ENCODE assay signal across 11 cellular contexts in genomic region chr3:30650348-30650995, GRCh38. TPM values are rescaled to one million over a fixed set of nuclear protein-coding genes. Genes with fewer than 3 reads are reported as not detected.
A peak's percentile ranks its signal among the peaks of the same experiment; 100 is the strongest.
DNase-seq lines count a peak whose midpoint lies in the region; ATAC-seq and TF ChIP-seq lines count a peak whose summit lies in the region.
"Had no signal": no experiment of that assay in that cellular context is flagged by ENCODE, and none has a peak within 500 bp of the region (broad histone marks: within the 10 kb centered on the region; RNA-seq: fewer than 3 reads in every experiment).

No MANE protein-coding gene starts in this region.

- H3K9ac ChIP-seq in rectal smooth muscle tissue (ENCODE audit: low read length), result no peak overlapping the region
- H3K9ac ChIP-seq: GM23248 had no signal

- peak overlapping the region; percentile 70 to 94 (median 83) for H3K27ac Mint-ChIP-seq in CD4-positive, alpha-beta memory T cell
- H3K27ac Mint-ChIP-seq in IgD-negative memory B cell (peak overlapping the region; percentile 17 to 65 (median 64)), chondrocyte (ENCODE audit: unreplicated experiment) (peak overlapping the region; percentile 98)

- no peaks in the 10 kb centered on the region for H3K27me3 ChIP-seq in CD4-positive, alpha-beta memory T cell (ENCODE audit: insufficient read depth, low read length)
- no peaks in the 10 kb centered on the region for H3K27me3 ChIP-seq in rectal smooth muscle tissue (ENCODE audit: control insufficient read depth, insufficient read depth, low read length)

- DNase-seq in CD4-positive, alpha-beta memory T cell, result no peak
- DNase-seq in chondrocyte (ENCODE audit: low spot score) (no peak), GM20000 (ENCODE audit: low spot score) (no peak)
- DNase-seq: GM23248; hippocampal formation; mesendoderm; stimulated activated CD4-positive, alpha-beta T cell treated with anti-CD3 and anti-CD28 coated beads, Interleukin-4, amount 100 ng/mL, for 24 hours had no signal

- peaks cover 0 to 2% (median 0%) of the 10 kb centered on the region in 8 donors for H3K9me3 Mint-ChIP-seq in CD4-positive, alpha-beta memory T cell
- no peaks in the 10 kb centered on the region for H3K9me3 Mint-ChIP-seq in IgD-negative memory B cell
- peaks cover 3% of the 10 kb centered on the region for H3K9me3 Mint-ChIP-seq in chondrocyte (ENCODE audit: low read depth)

- ATAC-seq in HG03045 (IDR thresholded peaks at IDR 0.05; ENCODE audit: unreplicated experiment) (no peak), HG02642 (IDR thresholded peaks at IDR 0.05; ENCODE audit: poor library complexity, unreplicated experiment) (no peak)

- peaks cover 86 to 95% of the 10 kb centered on the region in 2 donors for H3K36me3 Mint-ChIP-seq in CD4-positive, alpha-beta memory T cell
- H3K36me3 Mint-ChIP-seq in IgD-negative memory B cell (peaks cover 18% of the 10 kb centered on the region), chondrocyte (ENCODE audit: low read depth) (peaks cover 25% of the 10 kb centered on the region)

- H3K27ac ChIP-seq in CD4-positive, alpha-beta memory T cell (ENCODE audit: low read depth, low read length), result no peak overlapping the region
- H3K27ac ChIP-seq in rectal smooth muscle tissue (ENCODE audit: low read depth, low read length), result peak overlapping the region; percentile 46
- H3K27ac ChIP-seq: GM23248 had no signal

- peaks cover 99% of the 10 kb centered on the region for H3K4me1 ChIP-seq in CD4-positive, alpha-beta memory T cell (ENCODE audit: insufficient read depth, low read length)
- peaks cover 18% of the 10 kb centered on the region for H3K4me1 ChIP-seq in rectal smooth muscle tissue (ENCODE audit: control insufficient read depth, insufficient read depth, low read length)

- peak overlapping the region in 5 of 8 donors; percentile 2 to 73 (median 45) for H3K4me3 Mint-ChIP-seq in CD4-positive, alpha-beta memory T cell
- H3K4me3 Mint-ChIP-seq in IgD-negative memory B cell, result peak overlapping the region; percentile 21 to 76 (median 42)
- H3K4me3 Mint-ChIP-seq in chondrocyte (ENCODE audit: unreplicated experiment), result no peak overlapping the region

- H3K36me3 ChIP-seq in CD4-positive, alpha-beta memory T cell (ENCODE audit: insufficient read depth, low read length), result peaks cover 49% of the 10 kb centered on the region
- H3K36me3 ChIP-seq in rectal smooth muscle tissue (ENCODE audit: control insufficient read depth, insufficient read depth, low read length), result peaks cover 35% of the 10 kb centered on the region

- intact Hi-C loops in CD4-positive, alpha-beta memory T cell (cut with micrococcal nuclease), result no loop called here

- no peaks in the 10 kb centered on the region for H3K27me3 Mint-ChIP-seq in CD4-positive, alpha-beta memory T cell
- H3K27me3 Mint-ChIP-seq in IgD-negative memory B cell, result no peaks in the 10 kb centered on the region
- H3K27me3 Mint-ChIP-seq in chondrocyte (ENCODE audit: low read depth), result no peaks in the 10 kb centered on the region

- no peaks in the 10 kb centered on the region for H3K9me3 ChIP-seq in CD4-positive, alpha-beta memory T cell (ENCODE audit: control insufficient read depth in 1 of 2, low read length in 2 of 2)

- CTCF ChIA-PET in CD4-positive, alpha-beta memory T cell (lab: Charles Lee; ENCODE audit: partially characterized antibody), result interaction anchor here (0.9 to 1.0 kb wide), 2 partner anchors 21 to 43 kb away, joined by 3 to 4 read pairs; no protein-coding TSS in a partner anchor

- peaks cover 71 to 97% (median 89%) of the 10 kb centered on the region in 4 donors for H3K4me1 Mint-ChIP-seq in CD4-positive, alpha-beta memory T cell
- H3K4me1 Mint-ChIP-seq in IgD-negative memory B cell (peaks cover 51 to 70% (median 60%) of the 10 kb centered on the region in 3 donors), chondrocyte (ENCODE audit: low read depth) (peaks cover 40% of the 10 kb centered on the region)

- H3K4me3 ChIP-seq in CD4-positive, alpha-beta memory T cell (ENCODE audit: low read length in 2 of 2), result no peak overlapping the region
- H3K4me3 ChIP-seq in rectal smooth muscle tissue (ENCODE audit: low read length), result no peak overlapping the region
- H3K4me3 ChIP-seq: GM23248 had no signal

- TF ChIP-seq CTCF in chondrocyte (IDR thresholded peaks at IDR 0.05), result no peak
- no peak for TF ChIP-seq CTCF in GM20000 (IDR thresholded peaks at IDR 0.05; ENCODE audit: extremely low read depth, missing control alignments)

- POLR2A ChIA-PET in CD4-positive, alpha-beta memory T cell (lab: Charles Lee; ENCODE audit: partially characterized antibody), result interaction anchor here (1.1 to 20.9 kb wide), 6 partner anchors 8 to 44 kb away, joined by 3 to 580 read pairs (median 5); partner anchors contain the start of gene TGFBR2

RNA-seq across cellular contexts. Expression of gene TGFBR2, which starts 44.1 kb away (rescaled TPM):
- total RNA-seq in CD4-positive, alpha-beta memory T cell, result 100 to 1,000 TPM; 110 TPM
- 100 to 1,000 TPM in 1 of 2 donors, 10 to 100 TPM in 1; 58.7 to 110 TPM for polyA plus RNA-seq in CD4-positive, alpha-beta memory T cell
- polyA plus RNA-seq in IgD-negative memory B cell, result 76.8 TPM
- 25.7 to 52.2 TPM (median 28.4 TPM) in 3 replicates for total RNA-seq in chondrocyte
